1 cellular context compared by ENCODE assay signal in the genomic region with DNA sequence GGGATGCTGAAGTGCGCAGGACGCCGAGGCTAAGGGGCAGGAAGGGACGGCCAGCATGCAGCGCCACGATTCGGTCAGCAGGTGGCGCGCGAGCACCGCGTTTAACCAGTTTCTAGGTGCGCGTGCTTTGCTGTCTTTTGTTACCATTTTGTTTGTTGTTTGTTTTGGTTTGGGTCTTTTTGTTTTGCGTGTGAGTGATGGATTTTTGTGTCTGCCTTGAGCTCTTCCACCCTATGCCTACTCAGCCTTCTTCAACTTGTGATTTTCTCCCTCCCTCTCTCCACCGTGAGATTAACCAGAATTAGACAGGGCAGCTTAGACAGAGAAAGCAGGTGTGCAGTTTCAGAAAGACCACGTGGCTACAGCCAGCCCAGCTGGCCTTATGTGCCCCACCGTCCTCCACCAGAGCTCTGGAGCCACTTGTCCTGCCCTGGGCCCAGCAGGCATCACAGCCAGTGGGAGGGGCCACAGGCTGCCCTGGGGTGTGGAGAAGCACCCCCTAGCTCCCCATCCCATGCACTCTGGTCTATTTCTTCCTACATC.
TF ChIP-seq lines count a peak whose summit lies in the region.

No MANE protein-coding gene starts in this region.

TF ChIP-seq in HepG2, 621 proteins besides CTCF, POLR2A, EP300 and RAD21 (continued from another document):
- peak; percentile 60; the same call in 1 of the 2 replicates for TF ChIP-seq MYC (CRISPR knock-in tag; IDR thresholded peaks at IDR 0.05; ENCODE audit: borderline replicate concordance)
- TF ChIP-seq, protein P1, sequence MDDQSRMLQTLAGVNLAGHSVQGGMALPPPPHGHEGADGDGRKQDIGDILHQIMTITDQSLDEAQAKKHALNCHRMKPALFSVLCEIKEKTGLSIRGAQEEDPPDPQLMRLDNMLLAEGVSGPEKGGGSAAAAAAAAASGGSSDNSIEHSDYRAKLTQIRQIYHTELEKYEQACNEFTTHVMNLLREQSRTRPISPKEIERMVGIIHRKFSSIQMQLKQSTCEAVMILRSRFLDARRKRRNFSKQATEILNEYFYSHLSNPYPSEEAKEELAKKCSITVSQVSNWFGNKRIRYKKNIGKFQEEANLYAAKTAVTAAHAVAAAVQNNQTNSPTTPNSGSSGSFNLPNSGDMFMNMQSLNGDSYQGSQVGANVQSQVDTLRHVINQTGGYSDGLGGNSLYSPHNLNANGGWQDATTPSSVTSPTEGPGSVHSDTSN (CRISPR knock-in tag; IDR thresholded peaks at IDR 0.05; ENCODE audit: borderline replicate concordance): no peak
- TF ChIP-seq BCL3 (CRISPR knock-in tag; IDR thresholded peaks at IDR 0.05): 0 out of 2 replicates have a peak, but pooled peaks have one; percentile 51
- TF ChIP-seq, protein P2, sequence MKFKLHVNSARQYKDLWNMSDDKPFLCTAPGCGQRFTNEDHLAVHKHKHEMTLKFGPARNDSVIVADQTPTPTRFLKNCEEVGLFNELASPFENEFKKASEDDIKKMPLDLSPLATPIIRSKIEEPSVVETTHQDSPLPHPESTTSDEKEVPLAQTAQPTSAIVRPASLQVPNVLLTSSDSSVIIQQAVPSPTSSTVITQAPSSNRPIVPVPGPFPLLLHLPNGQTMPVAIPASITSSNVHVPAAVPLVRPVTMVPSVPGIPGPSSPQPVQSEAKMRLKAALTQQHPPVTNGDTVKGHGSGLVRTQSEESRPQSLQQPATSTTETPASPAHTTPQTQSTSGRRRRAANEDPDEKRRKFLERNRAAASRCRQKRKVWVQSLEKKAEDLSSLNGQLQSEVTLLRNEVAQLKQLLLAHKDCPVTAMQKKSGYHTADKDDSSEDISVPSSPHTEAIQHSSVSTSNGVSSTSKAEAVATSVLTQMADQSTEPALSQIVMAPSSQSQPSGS (CRISPR knock-in tag; IDR thresholded peaks at IDR 0.05): 0 out of 2 replicates have a peak, but pooled peaks have one; percentile 25
- no peak for TF ChIP-seq ATM (IDR thresholded peaks at IDR 0.05; ENCODE audit: borderline replicate concordance)
- TF ChIP-seq, protein P3, sequence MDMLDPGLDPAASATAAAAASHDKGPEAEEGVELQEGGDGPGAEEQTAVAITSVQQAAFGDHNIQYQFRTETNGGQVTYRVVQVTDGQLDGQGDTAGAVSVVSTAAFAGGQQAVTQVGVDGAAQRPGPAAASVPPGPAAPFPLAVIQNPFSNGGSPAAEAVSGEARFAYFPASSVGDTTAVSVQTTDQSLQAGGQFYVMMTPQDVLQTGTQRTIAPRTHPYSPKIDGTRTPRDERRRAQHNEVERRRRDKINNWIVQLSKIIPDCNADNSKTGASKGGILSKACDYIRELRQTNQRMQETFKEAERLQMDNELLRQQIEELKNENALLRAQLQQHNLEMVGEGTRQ (IDR thresholded peaks at IDR 0.05; ENCODE audit: low read depth, low read length): no peak
- TF ChIP-seq, protein P3 (CRISPR knock-in tag; IDR thresholded peaks at IDR 0.05; ENCODE audit: borderline replicate concordance): no peak
- TF ChIP-seq MXI1 (IDR thresholded peaks at IDR 0.05; ENCODE audit: borderline replicate concordance, low read depth, low read length): peak; percentile 53; the same call in 1 of the 3 replicates
- peak; percentile 39; the same call in 1 of the 2 replicates for TF ChIP-seq HOXD1 (CRISPR knock-in tag; IDR thresholded peaks at IDR 0.05)
- TF ChIP-seq IRX3 (CRISPR knock-in tag; IDR thresholded peaks at IDR 0.05; ENCODE audit: borderline replicate concordance, low read depth): no peak
- TF ChIP-seq KLF11 (CRISPR knock-in tag; IDR thresholded peaks at IDR 0.05): no peak
- TF ChIP-seq ZKSCAN5 (CRISPR knock-in tag; IDR thresholded peaks at IDR 0.05): 0 out of 2 replicates have a peak, but pooled peaks have one; percentile 31
- 0 out of 2 replicates have a peak, but pooled peaks have one; percentile 35 for TF ChIP-seq ERF (CRISPR knock-in tag; IDR thresholded peaks at IDR 0.05)
- TF ChIP-seq, protein P4, sequence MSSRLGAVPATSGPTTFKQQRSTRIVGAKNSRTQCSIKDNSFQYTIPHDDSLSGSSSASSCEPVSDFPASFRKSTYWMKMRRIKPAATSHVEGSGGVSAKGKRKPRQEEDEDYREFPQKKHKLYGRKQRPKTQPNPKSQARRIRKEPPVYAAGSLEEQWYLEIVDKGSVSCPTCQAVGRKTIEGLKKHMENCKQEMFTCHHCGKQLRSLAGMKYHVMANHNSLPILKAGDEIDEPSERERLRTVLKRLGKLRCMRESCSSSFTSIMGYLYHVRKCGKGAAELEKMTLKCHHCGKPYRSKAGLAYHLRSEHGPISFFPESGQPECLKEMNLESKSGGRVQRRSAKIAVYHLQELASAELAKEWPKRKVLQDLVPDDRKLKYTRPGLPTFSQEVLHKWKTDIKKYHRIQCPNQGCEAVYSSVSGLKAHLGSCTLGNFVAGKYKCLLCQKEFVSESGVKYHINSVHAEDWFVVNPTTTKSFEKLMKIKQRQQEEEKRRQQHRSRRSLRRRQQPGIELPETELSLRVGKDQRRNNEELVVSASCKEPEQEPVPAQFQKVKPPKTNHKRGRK (CRISPR knock-in tag; IDR thresholded peaks at IDR 0.05): 0 out of 2 replicates have a peak, but pooled peaks have one; percentile 69
- TF ChIP-seq ZNF781 (CRISPR knock-in tag; IDR thresholded peaks at IDR 0.05; ENCODE audit: borderline replicate concordance, not compliant biosample characterization): no peak
- TF ChIP-seq MNT (IDR thresholded peaks at IDR 0.05): peak; percentile 82
- no peak for TF ChIP-seq PLRG1 (conservative IDR thresholded peaks at IDR 0.05)
- TF ChIP-seq NFYC (CRISPR knock-in tag; IDR thresholded peaks at IDR 0.05): no peak
- TF ChIP-seq POGZ (CRISPR knock-in tag; IDR thresholded peaks at IDR 0.05): 0 out of 2 replicates have a peak, but pooled peaks have one; percentile 25
- no peak for TF ChIP-seq ZNF776 (CRISPR knock-in tag; IDR thresholded peaks at IDR 0.05)
- 0 out of 2 replicates have a peak, but pooled peaks have one; percentile 39 for TF ChIP-seq TGIF2 (CRISPR knock-in tag; IDR thresholded peaks at IDR 0.05)
- TF ChIP-seq ZBTB38 (CRISPR knock-in tag; IDR thresholded peaks at IDR 0.05): peak; percentile 35; the same call in 1 of the 2 replicates
- TF ChIP-seq KDM5B (CRISPR knock-in tag; IDR thresholded peaks at IDR 0.05; ENCODE audit: borderline replicate concordance): peak; percentile 35; the same call in 1 of the 2 replicates
- TF ChIP-seq, protein P5, sequence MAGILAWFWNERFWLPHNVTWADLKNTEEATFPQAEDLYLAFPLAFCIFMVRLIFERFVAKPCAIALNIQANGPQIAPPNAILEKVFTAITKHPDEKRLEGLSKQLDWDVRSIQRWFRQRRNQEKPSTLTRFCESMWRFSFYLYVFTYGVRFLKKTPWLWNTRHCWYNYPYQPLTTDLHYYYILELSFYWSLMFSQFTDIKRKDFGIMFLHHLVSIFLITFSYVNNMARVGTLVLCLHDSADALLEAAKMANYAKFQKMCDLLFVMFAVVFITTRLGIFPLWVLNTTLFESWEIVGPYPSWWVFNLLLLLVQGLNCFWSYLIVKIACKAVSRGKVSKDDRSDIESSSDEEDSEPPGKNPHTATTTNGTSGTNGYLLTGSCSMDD (CRISPR knock-in tag; IDR thresholded peaks at IDR 0.05): no peak
- 0 out of 2 replicates have a peak, but pooled peaks have one; percentile 29 for TF ChIP-seq SALL2 (CRISPR knock-in tag; IDR thresholded peaks at IDR 0.05)
- TF ChIP-seq SMAD1 (CRISPR knock-in tag; IDR thresholded peaks at IDR 0.05; ENCODE audit: borderline replicate concordance, low read depth): 0 out of 2 replicates have a peak, but pooled peaks have one; percentile 38
- TF ChIP-seq SALL1 (CRISPR knock-in tag; IDR thresholded peaks at IDR 0.05): peak; percentile 62; the same call in 1 of the 2 replicates
- no peak for TF ChIP-seq MAFF (IDR thresholded peaks at IDR 0.05; ENCODE audit: low read depth, low read length)
- no peak for TF ChIP-seq YEATS4 (CRISPR knock-in tag; IDR thresholded peaks at IDR 0.05; ENCODE audit: borderline replicate concordance)
- TF ChIP-seq CREB3 (CRISPR knock-in tag; IDR thresholded peaks at IDR 0.05): no peak
- peak; percentile 57; the same call in 1 of the 2 replicates for TF ChIP-seq IRF9 (CRISPR knock-in tag; IDR thresholded peaks at IDR 0.05; ENCODE audit: borderline replicate concordance)
- no peak for TF ChIP-seq KDM6A (CRISPR knock-in tag; IDR thresholded peaks at IDR 0.05; ENCODE audit: low read depth)
- TF ChIP-seq ZNF274 (CRISPR knock-in tag; IDR thresholded peaks at IDR 0.05): peak; percentile 42; the same call in 1 of the 2 replicates
- no peak for TF ChIP-seq TBL1XR1 (IDR thresholded peaks at IDR 0.05; ENCODE audit: borderline replicate concordance, low read length, partially characterized antibody)
- 0 out of 2 replicates have a peak, but pooled peaks have one; percentile 49 for TF ChIP-seq DNMT1 (CRISPR knock-in tag; IDR thresholded peaks at IDR 0.05)
- TF ChIP-seq U2AF1 (optimal IDR thresholded peaks at IDR 0.05; ENCODE audit: low read depth, low read length): no peak
- TF ChIP-seq, protein P6, sequence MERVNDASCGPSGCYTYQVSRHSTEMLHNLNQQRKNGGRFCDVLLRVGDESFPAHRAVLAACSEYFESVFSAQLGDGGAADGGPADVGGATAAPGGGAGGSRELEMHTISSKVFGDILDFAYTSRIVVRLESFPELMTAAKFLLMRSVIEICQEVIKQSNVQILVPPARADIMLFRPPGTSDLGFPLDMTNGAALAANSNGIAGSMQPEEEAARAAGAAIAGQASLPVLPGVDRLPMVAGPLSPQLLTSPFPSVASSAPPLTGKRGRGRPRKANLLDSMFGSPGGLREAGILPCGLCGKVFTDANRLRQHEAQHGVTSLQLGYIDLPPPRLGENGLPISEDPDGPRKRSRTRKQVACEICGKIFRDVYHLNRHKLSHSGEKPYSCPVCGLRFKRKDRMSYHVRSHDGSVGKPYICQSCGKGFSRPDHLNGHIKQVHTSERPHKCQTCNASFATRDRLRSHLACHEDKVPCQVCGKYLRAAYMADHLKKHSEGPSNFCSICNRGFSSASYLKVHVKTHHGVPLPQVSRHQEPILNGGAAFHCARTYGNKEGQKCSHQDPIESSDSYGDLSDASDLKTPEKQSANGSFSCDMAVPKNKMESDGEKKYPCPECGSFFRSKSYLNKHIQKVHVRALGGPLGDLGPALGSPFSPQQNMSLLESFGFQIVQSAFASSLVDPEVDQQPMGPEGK (CRISPR knock-in tag; IDR thresholded peaks at IDR 0.05): no peak
- TF ChIP-seq ZNF510 (CRISPR knock-in tag; IDR thresholded peaks at IDR 0.05; ENCODE audit: low read depth): 0 out of 2 replicates have a peak, but pooled peaks have one; percentile 35
- TF ChIP-seq SAP130 (CRISPR knock-in tag; IDR thresholded peaks at IDR 0.05; ENCODE audit: low read depth): peak; percentile 15; the same call in 1 of the 2 replicates
- no peak for TF ChIP-seq ELF1 (CRISPR knock-in tag; IDR thresholded peaks at IDR 0.05)
- peak; percentile 46; the same call in 1 of the 2 replicates for TF ChIP-seq ZGPAT (CRISPR knock-in tag; IDR thresholded peaks at IDR 0.05)
- TF ChIP-seq DRAP1 (CRISPR knock-in tag; IDR thresholded peaks at IDR 0.05): 0 out of 2 replicates have a peak, but pooled peaks have one; percentile 35
